10 cellular contexts compared by ENCODE assay signal in the genomic region with DNA sequence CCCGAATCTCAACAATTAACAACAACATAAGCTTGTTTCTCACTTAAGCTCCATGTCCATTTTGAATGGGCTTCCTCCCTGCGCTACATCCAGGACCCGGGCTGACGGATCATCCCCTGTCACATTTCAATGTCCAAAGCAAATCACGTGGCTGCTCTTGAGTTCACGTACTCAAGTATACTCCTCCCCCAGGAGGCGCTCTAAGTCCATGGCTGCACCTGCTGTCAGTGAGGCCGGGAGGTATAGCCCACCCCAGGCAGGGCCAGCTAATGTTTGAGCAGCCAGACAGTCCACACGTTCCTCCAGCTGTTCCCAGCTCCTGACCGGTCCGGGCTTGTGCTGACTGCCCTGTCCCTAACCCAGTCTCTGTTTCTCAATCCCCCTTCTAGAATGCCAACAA.
DNase-seq lines count a peak whose midpoint lies in the region; ATAC-seq, FAIRE-seq and TF ChIP-seq lines count a peak whose summit lies in the region.
"Had no signal": no experiment of that assay in that cellular context is flagged by ENCODE, and none has a peak within 500 bp of the region (broad histone marks: within the 10 kb centered on the region; RNA-seq: fewer than 3 reads in every experiment).

No MANE protein-coding gene starts in this region.

- no peak overlapping the region for H3K27ac Mint-ChIP-seq in activated CD8-positive, alpha-beta T cell treated with anti-CD3 and anti-CD28 coated beads, Interleukin-2, amount 10 ng/mL, durations not matched to agents 7 days and 5 days

- H3K27ac ChIP-seq in HepG2 (ENCODE audit: extremely low read length, insufficient read depth, low read length): no peak overlapping the region
- no peak overlapping the region for H3K27ac ChIP-seq in sigmoid colon
- H3K27ac ChIP-seq: BLaER1 treated with 17β-estradiol and CSF1 and Interleukin-3, amounts not matched to agents 10 nM and 100 nM had no signal

- H2AFZ ChIP-seq in HepG2 (ENCODE audit: low read length): no peak overlapping the region

- peaks cover 5% of the 10 kb centered on the region for H3K9me3 Mint-ChIP-seq in activated CD8-positive, alpha-beta T cell treated with anti-CD3 and anti-CD28 coated beads, Interleukin-2, amount 10 ng/mL, durations not matched to agents 7 days and 5 days (ENCODE audit: insufficient read depth)

- intact Hi-C loops in HepG2 (cut with micrococcal nuclease; ENCODE audit: unreplicated experiment): loop anchor here (1.0 kb wide), 1 partner anchor 185 kb away; no protein-coding TSS in a partner anchor
- intact Hi-C loops in sigmoid colon (cut with DNase I): no loop called here

- no peaks in the 10 kb centered on the region for H3K4me1 ChIP-seq in HepG2 (ENCODE audit: insufficient read depth, low read length)
- no peaks in the 10 kb centered on the region for H3K4me1 ChIP-seq in sigmoid colon
- H3K4me1 ChIP-seq: BLaER1 treated with 17β-estradiol and CSF1 and Interleukin-3, amounts not matched to agents 10 nM and 100 nM had no signal

- H3K4me1 Mint-ChIP-seq in activated CD8-positive, alpha-beta T cell treated with anti-CD3 and anti-CD28 coated beads, Interleukin-2, amount 10 ng/mL, durations not matched to agents 7 days and 5 days (ENCODE audit: low read depth): no peaks in the 10 kb centered on the region

- peak; percentile 73 for ATAC-seq in activated CD8-positive, alpha-beta T cell treated with anti-CD3 and anti-CD28 coated beads, Interleukin-2, amount 10 ng/mL, durations not matched to agents 7 days and 5 days
- ATAC-seq in HepG2 (peak; percentile 99), HG03432 (IDR thresholded peaks at IDR 0.05; ENCODE audit: unreplicated experiment) (no peak)

- H3K36me3 ChIP-seq in HepG2 (replicated peaks in 1 of 2; ENCODE audit: control insufficient read depth in 1 of 2, insufficient read depth in 2 of 2, low read length in 2 of 2) (no peaks in the 10 kb centered on the region), sigmoid colon (no peaks in the 10 kb centered on the region)
- H3K36me3 ChIP-seq: BLaER1 treated with 17β-estradiol and CSF1 and Interleukin-3, amounts not matched to agents 10 nM and 100 nM had no signal

- TF ChIP-seq RAD21 in HepG2 (CRISPR knock-in tag; IDR thresholded peaks at IDR 0.05): peak; percentile 53; the same call in 1 of the 2 replicates

- no peaks in the 10 kb centered on the region for H3K79me2 ChIP-seq in HepG2 (ENCODE audit: insufficient read depth, low read length)

- H3K36me3 Mint-ChIP-seq in activated CD8-positive, alpha-beta T cell treated with anti-CD3 and anti-CD28 coated beads, Interleukin-2, amount 10 ng/mL, durations not matched to agents 7 days and 5 days (ENCODE audit: low read depth): no peaks in the 10 kb centered on the region

- peaks cover 30% of the 10 kb centered on the region for H3K27me3 Mint-ChIP-seq in activated CD8-positive, alpha-beta T cell treated with anti-CD3 and anti-CD28 coated beads, Interleukin-2, amount 10 ng/mL, durations not matched to agents 7 days and 5 days (ENCODE audit: low read depth)

- peak; percentile 67 for FAIRE-seq in HepG2 (lab: Jason Lieb, UNC)
- FAIRE-seq: TTC549 had no signal

- peak; percentile 32 for DNase-seq in SKM-1 treated with dmso at 0.1 percent for 144 hours (lab: John Stamatoyannopoulos, UW; ENCODE audit: unreplicated experiment)
- DNase-seq in SKM-1 (lab: John Stamatoyannopoulos, UW; ENCODE audit: unreplicated experiment): no peak
- peak; percentile 24 for DNase-seq in NCI-H2029 treated with DMSO at 0.1 percent for 48 hours (lab: John Stamatoyannopoulos, UW)
- DNase-seq in activated CD8-positive, alpha-beta T cell treated with anti-CD3 and anti-CD28 coated beads, Interleukin-2, amount 10 ng/mL, durations not matched to agents 7 days and 5 days: peak; percentile 73
- peak; percentile 59 for DNase-seq in HepG2 (ENCODE audit: low spot score)
- DNase-seq in sigmoid colon: no peak
- no peak for DNase-seq in Ammon's horn (ENCODE audit: low spot score)

- no peak for TF ChIP-seq EP300 in HepG2 (IDR thresholded peaks at IDR 0.05; ENCODE audit: low read depth in 2 of 2, low read length in 2 of 2)
- no peak for TF ChIP-seq EP300 in HepG2 (CRISPR knock-in tag; IDR thresholded peaks at IDR 0.05; ENCODE audit: borderline replicate concordance)
- no peak for TF ChIP-seq EP300 in sigmoid colon (IDR thresholded peaks at IDR 0.05)

- H3K27me3 ChIP-seq in HepG2 (ENCODE audit: control insufficient read depth in 1 of 2, insufficient read depth in 2 of 2, low read length in 2 of 2): peaks cover 0 to 4% of the 10 kb centered on the region in 2 experiments; a peak in 1 of 5 replicates
- H3K27me3 ChIP-seq in sigmoid colon: peaks cover 0 to 44% (median 9%) of the 10 kb centered on the region in 3 donors
- H3K27me3 ChIP-seq: BLaER1 treated with 17β-estradiol and CSF1 and Interleukin-3, amounts not matched to agents 10 nM and 100 nM had no signal

- no peaks in the 10 kb centered on the region for H3K9me3 ChIP-seq in HepG2 (ENCODE audit: low read length)
- H3K9me3 ChIP-seq in sigmoid colon: no peaks in the 10 kb centered on the region

- no peak overlapping the region for H3K4me3 Mint-ChIP-seq in activated CD8-positive, alpha-beta T cell treated with anti-CD3 and anti-CD28 coated beads, Interleukin-2, amount 10 ng/mL, durations not matched to agents 7 days and 5 days

- TF ChIP-seq POLR2A in HepG2 (IDR thresholded peaks at IDR 0.05; ENCODE audit: insufficient read depth in 1 of 2, low read depth in 2 of 2, low read length in 2 of 2) (no peak), sigmoid colon (IDR thresholded peaks at IDR 0.05) (no peak)

- TF ChIP-seq CTCF in HepG2 (CRISPR knock-in tag; IDR thresholded peaks at IDR 0.05) (peak; percentile 88), sigmoid colon (IDR thresholded peaks at IDR 0.05) (no peak)

- 4% methylated on average over 10 of the region's 11 CpGs for WGBS in HepG2 (ENCODE audit: low lambda C conversion rate)
- 14 to 17% methylated on average over 11 of the region's 11 CpGs for WGBS in sigmoid colon, 2 donors

- peak overlapping the region; percentile 38; the same call in 1 of the 2 replicates for H3K4me2 ChIP-seq in HepG2 (ENCODE audit: low read depth, low read length)
- H3K4me2 ChIP-seq: BLaER1 treated with 17β-estradiol and CSF1 and Interleukin-3, amounts not matched to agents 10 nM and 100 nM had no signal

- in situ Hi-C loops in HepG2 (cut with HindIII; ENCODE audit: extremely low pct_ligation_motif_present, low pct_unique_long_range_greater_than_20kb): loop anchor here (25.0 kb wide), 1 partner anchor 187 kb away; no protein-coding TSS in a partner anchor

- no peak overlapping the region for H3K9ac ChIP-seq in HepG2 (ENCODE audit: insufficient read depth, low read depth, low read length)
- H3K9ac ChIP-seq: BLaER1 treated with 17β-estradiol and CSF1 and Interleukin-3, amounts not matched to agents 10 nM and 100 nM had no signal

- no peaks in the 10 kb centered on the region for H4K20me1 ChIP-seq in HepG2 (ENCODE audit: insufficient read depth, low read length)
- H4K20me1 ChIP-seq: BLaER1 treated with 17β-estradiol and CSF1 and Interleukin-3, amounts not matched to agents 10 nM and 100 nM had no signal

- no TSS peak for BruUV-seq in HepG2 (replicated peaks; lab: Mats Ljungman, UMichigan)

- H3K4me3 ChIP-seq in HepG2 (replicated peaks in 1 of 3; ENCODE audit: insufficient read depth in 1 of 3, low read depth in 2 of 3, low read length in 3 of 3) (no peak overlapping the region; a peak in 1 of 6 replicates), sigmoid colon (no peak overlapping the region)
- H3K4me3 ChIP-seq: BLaER1 treated with 17β-estradiol and CSF1 and Interleukin-3, amounts not matched to agents 10 nM and 100 nM had no signal

- POLR2A ChIA-PET in activated CD8-positive, alpha-beta T cell treated with anti-CD3 and anti-CD28 coated beads, Interleukin-2, amount 10 ng/mL, durations not matched to agents 7 days and 5 days (lab: Charles Lee): no interaction called here
- POLR2A ChIA-PET in HepG2 (lab: Yijun Ruan, JAX): interaction anchor here (1.5 kb wide), 1 partner anchor 189 kb away, joined by 3 read pairs; no protein-coding TSS in a partner anchor

- CTCF ChIA-PET in activated CD8-positive, alpha-beta T cell treated with anti-CD3 and anti-CD28 coated beads, Interleukin-2, amount 10 ng/mL, durations not matched to agents 7 days and 5 days (lab: Charles Lee): interaction anchor here (1.0 to 5.8 kb wide), 14 partner anchors 9 to 270 kb away, joined by 3 to 59 read pairs (median 4); no protein-coding TSS in a partner anchor
- CTCF ChIA-PET in HepG2 (lab: Yijun Ruan, JAX; ENCODE audit: low intra/inter-chr PET ratio, low total read pairs): no interaction called here

TF ChIP-seq in HepG2, 621 proteins besides CTCF, POLR2A, EP300 and RAD21 (continues in another document):
- TF ChIP-seq STAG1 (CRISPR knock-in tag; IDR thresholded peaks at IDR 0.05): peak; percentile 80
- TF ChIP-seq, protein P1, sequence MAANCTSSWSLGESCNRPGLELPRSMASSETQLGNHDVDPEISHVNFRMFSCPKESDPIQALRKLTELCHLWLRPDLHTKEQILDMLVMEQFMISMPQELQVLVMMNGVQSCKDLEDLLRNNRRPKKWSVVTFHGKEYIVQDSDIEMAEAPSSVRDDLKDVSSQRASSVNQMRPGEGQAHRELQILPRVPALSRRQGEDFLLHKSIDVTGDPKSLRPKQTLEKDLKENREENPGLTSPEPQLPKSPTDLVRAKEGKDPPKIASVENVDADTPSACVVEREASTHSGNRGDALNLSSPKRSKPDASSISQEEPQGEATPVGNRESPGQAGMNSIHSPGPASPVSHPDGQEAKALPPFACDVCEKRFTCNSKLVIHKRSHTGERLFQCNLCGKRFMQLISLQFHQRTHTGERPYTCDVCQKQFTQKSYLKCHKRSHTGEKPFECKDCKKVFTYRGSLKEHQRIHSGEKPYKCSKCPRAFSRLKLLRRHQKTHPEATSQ (CRISPR knock-in tag; IDR thresholded peaks at IDR 0.05; ENCODE audit: borderline replicate concordance): no peak
- TF ChIP-seq CBX5 (CRISPR knock-in tag; IDR thresholded peaks at IDR 0.05; ENCODE audit: borderline replicate concordance): no peak
- TF ChIP-seq, protein P2, sequence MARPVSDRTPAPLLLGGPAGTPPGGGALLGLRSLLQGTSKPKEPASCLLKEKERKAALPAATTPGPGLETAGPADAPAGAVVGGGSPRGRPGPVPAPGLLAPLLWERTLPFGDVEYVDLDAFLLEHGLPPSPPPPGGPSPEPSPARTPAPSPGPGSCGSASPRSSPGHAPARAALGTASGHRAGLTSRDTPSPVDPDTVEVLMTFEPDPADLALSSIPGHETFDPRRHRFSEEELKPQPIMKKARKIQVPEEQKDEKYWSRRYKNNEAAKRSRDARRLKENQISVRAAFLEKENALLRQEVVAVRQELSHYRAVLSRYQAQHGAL (CRISPR knock-in tag; IDR thresholded peaks at IDR 0.05; ENCODE audit: not compliant biosample characterization): no peak

Comparison
In these comparisons a context has a peak if more than half of its experiments do, and no peak if none do; other contexts are left out.
1. DNase-seq: peak in SKM-1 treated with dmso at 0.1 percent for 144 hours (single experiment), NCI-H2029 treated with DMSO at 0.1 percent for 48 hours (single experiment), activated CD8-positive, alpha-beta T cell treated with anti-CD3 and anti-CD28 coated beads, Interleukin-2, amount 10 ng/mL, durations not matched to agents 7 days and 5 days (single experiment) and HepG2 (single experiment); none in SKM-1 (single experiment), sigmoid colon (single experiment) and Ammon's horn (single experiment).